ENCODE assay signal across 2 cellular contexts in genomic region chr6:70675822-70676221, GRCh38.
TF ChIP-seq lines count a peak whose summit lies in the region.

No MANE protein-coding gene starts in this region.

TF ChIP-seq in HepG2, 621 proteins besides CTCF, POLR2A, EP300 and RAD21:
- TF ChIP-seq ZNF34 (CRISPR knock-in tag; IDR thresholded peaks at IDR 0.05; ENCODE audit: borderline replicate concordance) = no peak
- TF ChIP-seq ZNF260 (CRISPR knock-in tag; IDR thresholded peaks at IDR 0.05; ENCODE audit: borderline replicate concordance, low read depth) = no peak
- TF ChIP-seq ZNF574 (CRISPR knock-in tag; IDR thresholded peaks at IDR 0.05) = no peak
- no peak for TF ChIP-seq ZNF282 (IDR thresholded peaks at IDR 0.05; ENCODE audit: partially characterized antibody)
- TF ChIP-seq SP2 (CRISPR knock-in tag; IDR thresholded peaks at IDR 0.05) = no peak
- no peak for TF ChIP-seq NR2F2 (IDR thresholded peaks at IDR 0.05; ENCODE audit: borderline replicate concordance, low read depth)
- no peak for TF ChIP-seq NCOA5 (CRISPR knock-in tag; IDR thresholded peaks at IDR 0.05)
- no peak for TF ChIP-seq ATF7-NPFF (CRISPR knock-in tag; IDR thresholded peaks at IDR 0.05; ENCODE audit: low read depth)
- no peak for TF ChIP-seq SNRNP70 (IDR thresholded peaks at IDR 0.05; ENCODE audit: low read depth, low read length)
- no peak for TF ChIP-seq NONO (IDR thresholded peaks at IDR 0.05)
- TF ChIP-seq NONO (CRISPR knock-in tag; conservative IDR thresholded peaks at IDR 0.05) = no peak
- TF ChIP-seq HMGXB4 (CRISPR knock-in tag; IDR thresholded peaks at IDR 0.05; ENCODE audit: borderline replicate concordance in 1 of 2, low read depth in 1 of 2) = no peak
- TF ChIP-seq ZNF615 (CRISPR knock-in tag; IDR thresholded peaks at IDR 0.05; ENCODE audit: borderline replicate concordance) = no peak
- no peak for TF ChIP-seq HDAC6 (IDR thresholded peaks at IDR 0.05; ENCODE audit: low read depth, low read length)
- TF ChIP-seq SKI (IDR thresholded peaks at IDR 0.05; ENCODE audit: partially characterized antibody) = no peak
- TF ChIP-seq ZNF567 (CRISPR knock-in tag; IDR thresholded peaks at IDR 0.05; ENCODE audit: borderline replicate concordance) = no peak
- no peak for TF ChIP-seq JUND (CRISPR knock-in tag; IDR thresholded peaks at IDR 0.05)
- no peak for TF ChIP-seq TEF (CRISPR knock-in tag; IDR thresholded peaks at IDR 0.05)

TF ChIP-seq in HEK293, 187 proteins besides CTCF, POLR2A, EP300 and RAD21:
- TF ChIP-seq ZBTB8A (tag by site-specific recombination; IDR thresholded peaks at IDR 0.05) = no peak
- TF ChIP-seq ZFP69B (tag by site-specific recombination; IDR thresholded peaks at IDR 0.05) = no peak
- TF ChIP-seq MZF1 (tag by site-specific recombination; IDR thresholded peaks at IDR 0.05; ENCODE audit: borderline replicate concordance) = 0 out of 2 replicates have a peak, but pooled peaks have one; percentile 22
